In the genomic region with DNA sequence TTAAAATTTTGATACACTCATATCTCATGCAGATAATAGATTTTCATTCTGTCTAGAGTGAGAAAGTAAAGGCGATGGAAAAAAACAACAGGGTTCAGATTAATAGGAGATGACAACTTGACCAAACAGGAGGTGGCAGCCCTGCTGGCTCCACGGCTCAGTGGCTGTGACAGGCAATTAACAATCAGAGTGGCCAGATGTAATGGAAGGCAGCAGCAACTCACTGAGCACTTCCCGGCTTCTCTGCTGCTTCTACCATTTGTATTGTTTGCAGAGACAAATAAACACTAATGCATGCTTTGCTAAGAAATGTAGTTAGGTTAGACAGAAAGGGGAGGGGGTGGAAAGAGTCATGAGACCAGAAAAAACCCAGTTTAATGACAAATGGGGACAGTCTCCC, we compare ENCODE assay signal across 14 cellular contexts.
A peak's percentile ranks its signal among the peaks of the same experiment; 100 is the strongest.
DNase-seq lines count a peak whose midpoint lies in the region; ATAC-seq lines count a peak whose summit lies in the region.
"Had no signal": no experiment of that assay in that cellular context is flagged by ENCODE, and none has a peak within 500 bp of the region (broad histone marks: within the 10 kb centered on the region; RNA-seq: fewer than 3 reads in every experiment).

No MANE protein-coding gene starts in this region.

- no peak overlapping the region for H3K4me3 ChIP-seq in trophoblast cell (ENCODE audit: low read depth, low read length)
- H3K4me3 ChIP-seq: MG63, psoas muscle, SJSA1 had no signal

- no peak for ATAC-seq in naive thymus-derived CD8-positive, alpha-beta T cell
- ATAC-seq: psoas muscle had no signal

- no peak overlapping the region for H4K91ac ChIP-seq in trophoblast cell (ENCODE audit: low read depth, low read length)

- DNase-seq in DMS114 treated with DMSO at 0.1 percent for 48 hours (lab: John Stamatoyannopoulos, UW; ENCODE audit: unreplicated experiment) (peak; percentile 35), NCI-H128 (lab: John Stamatoyannopoulos, UW; ENCODE audit: unreplicated experiment) (peak; percentile 75), NCI-H774 (lab: John Stamatoyannopoulos, UW) (peak; percentile 86), islet precursor cell (peak; percentile 54), NCI-H1048 (lab: John Stamatoyannopoulos, UW) (no peak), trophoblast cell (no peak)
- DNase-seq in naive thymus-derived CD8-positive, alpha-beta T cell: no peak
- no peak for DNase-seq in activated CD4-positive, CD25-positive, alpha-beta regulatory T cell treated with anti-CD3 and anti-CD28 coated beads, Interleukin-2, amount 50 U/mL, for 72 hours
- DNase-seq: activated CD4-positive, alpha-beta T cell treated with anti-CD3 and anti-CD28 coated beads for 4 hours; foreskin fibroblast; MG63; psoas muscle had no signal

- no peak overlapping the region for H3K4me2 ChIP-seq in trophoblast cell (ENCODE audit: low read length)

- H2BK12ac ChIP-seq in trophoblast cell (ENCODE audit: low read length): no peak overlapping the region

- no peaks in the 10 kb centered on the region for H3K79me1 ChIP-seq in trophoblast cell (ENCODE audit: low read length)

- no peaks in the 10 kb centered on the region for H3K36me3 ChIP-seq in trophoblast cell (ENCODE audit: control insufficient read depth in 1 of 2, insufficient read depth in 2 of 2, low read length in 2 of 2)
- H3K36me3 ChIP-seq: MG63, SJSA1 had no signal

- no peaks in the 10 kb centered on the region for H3K4me1 Mint-ChIP-seq in naive thymus-derived CD8-positive, alpha-beta T cell
- H3K4me1 Mint-ChIP-seq: activated naive CD4-positive, alpha-beta T cell treated with anti-CD3 and anti-CD28 coated beads, Interleukin-2, amount 50 U/mL, for 24 hours had no signal

- no peak overlapping the region for H3K4ac ChIP-seq in trophoblast cell (ENCODE audit: low read depth, low read length)

- H4K12ac ChIP-seq in trophoblast cell (ENCODE audit: low read depth, low read length): no peak overlapping the region

- H3K23ac ChIP-seq in trophoblast cell (ENCODE audit: low read length): no peak overlapping the region

- no peaks in the 10 kb centered on the region for H3K79me2 ChIP-seq in trophoblast cell (ENCODE audit: control insufficient read depth, insufficient read depth, low read length, poor library complexity)

- H3K27ac ChIP-seq in trophoblast cell (ENCODE audit: low read depth, low read length): no peak overlapping the region
- H3K27ac ChIP-seq: psoas muscle, SJSA1 had no signal

- H3K9me3 Mint-ChIP-seq in naive thymus-derived CD8-positive, alpha-beta T cell: peaks cover 11 to 31% (median 20%) of the 10 kb centered on the region in 9 donors

- no peak overlapping the region for H3K4me3 Mint-ChIP-seq in naive thymus-derived CD8-positive, alpha-beta T cell
- H3K4me3 Mint-ChIP-seq: activated naive CD4-positive, alpha-beta T cell treated with anti-CD3 and anti-CD28 coated beads, Interleukin-2, amount 50 U/mL, for 24 hours had no signal

- no peak overlapping the region for H2BK5ac ChIP-seq in trophoblast cell (ENCODE audit: low read depth, low read length, poor library complexity)

- H3K27me3 ChIP-seq in trophoblast cell (ENCODE audit: insufficient read depth, low read length): no peaks in the 10 kb centered on the region
- H3K27me3 ChIP-seq: MG63, SJSA1 had no signal

- no peaks in the 10 kb centered on the region for H3K36me3 Mint-ChIP-seq in naive thymus-derived CD8-positive, alpha-beta T cell
- H3K36me3 Mint-ChIP-seq: activated naive CD4-positive, alpha-beta T cell treated with anti-CD3 and anti-CD28 coated beads, Interleukin-2, amount 50 U/mL, for 24 hours had no signal

- H4K8ac ChIP-seq in trophoblast cell (ENCODE audit: low read depth, low read length): no peak overlapping the region

- no peak overlapping the region for H2AFZ ChIP-seq in trophoblast cell (ENCODE audit: insufficient read depth, low read length, poor library complexity)

- H2AK5ac ChIP-seq in trophoblast cell (ENCODE audit: low read length): no peak overlapping the region

- H3K4me1 ChIP-seq in trophoblast cell (ENCODE audit: control insufficient read depth in 1 of 2, insufficient read depth in 2 of 2, low read length in 2 of 2): no peaks in the 10 kb centered on the region
- H3K4me1 ChIP-seq: psoas muscle, SJSA1 had no signal

- WGBS in trophoblast cell (ENCODE audit: extremely low coverage, insufficient coverage, insufficient read length): no CpG with 5 or more reads among the region's 3 CpGs

- H3K18ac ChIP-seq in trophoblast cell (ENCODE audit: low read length): no peak overlapping the region

- H3K9ac ChIP-seq in trophoblast cell (ENCODE audit: low read length): no peak overlapping the region

- no peak overlapping the region for H3K14ac ChIP-seq in trophoblast cell (ENCODE audit: low read length)

- no peak overlapping the region for H3K27ac Mint-ChIP-seq in naive thymus-derived CD8-positive, alpha-beta T cell
- H3K27ac Mint-ChIP-seq: activated naive CD4-positive, alpha-beta T cell treated with anti-CD3 and anti-CD28 coated beads, Interleukin-2, amount 50 U/mL, for 24 hours had no signal

- no peak overlapping the region for H2BK120ac ChIP-seq in trophoblast cell (ENCODE audit: insufficient read depth, low read length, poor library complexity)

- H3K9me3 ChIP-seq in trophoblast cell (ENCODE audit: insufficient read depth, low read depth, low read length): no peaks in the 10 kb centered on the region
- H3K9me3 ChIP-seq: MG63, psoas muscle, SJSA1 had no signal

- H3K27me3 Mint-ChIP-seq in naive thymus-derived CD8-positive, alpha-beta T cell: no peaks in the 10 kb centered on the region
- H3K27me3 Mint-ChIP-seq: activated naive CD4-positive, alpha-beta T cell treated with anti-CD3 and anti-CD28 coated beads, Interleukin-2, amount 50 U/mL, for 24 hours had no signal

- POLR2A ChIA-PET in naive thymus-derived CD8-positive, alpha-beta T cell (lab: Charles Lee): no interaction called here

Comparison
In these comparisons a context has a peak if more than half of its experiments do, and no peak if none do; other contexts are left out.
1. DNase-seq: peak in DMS114 treated with DMSO at 0.1 percent for 48 hours (single experiment), NCI-H128 (single experiment), NCI-H774 (single experiment) and islet precursor cell (single experiment); none in naive thymus-derived CD8-positive, alpha-beta T cell (0 of 10), activated CD4-positive, CD25-positive, alpha-beta regulatory T cell treated with anti-CD3 and anti-CD28 coated beads, Interleukin-2, amount 50 U/mL, for 72 hours (single experiment), NCI-H1048 (single experiment) and trophoblast cell (0 of 2).